ENCODE assay signal across 8 cellular contexts in genomic region chr14:39267592-39268112, GRCh38. TPM values are rescaled to one million over a fixed set of nuclear protein-coding genes. Genes with fewer than 3 reads are reported as not detected.
DNase-seq lines count a peak whose midpoint lies in the region; ATAC-seq lines count a peak whose summit lies in the region.

No MANE protein-coding gene starts in this region.

- peak overlapping the region; percentile 85 to 89 for H3K4me3 ChIP-seq in mucosa of rectum (ENCODE audit: low read length in 2 of 2)

- no peaks in the 10 kb centered on the region for H3K9me3 ChIP-seq in mucosa of rectum (ENCODE audit: control insufficient read depth in 2 of 2, low read length in 2 of 2)

- ATAC-seq in activated CD8-positive, alpha-beta memory T cell treated with anti-CD3 and anti-CD28 coated beads, Interleukin-2, amount 10 ng/mL, durations not matched to agents 7 days and 5 days = peak; percentile 2
- ATAC-seq in HG02973 (IDR thresholded peaks at IDR 0.05; ENCODE audit: unreplicated experiment) (peak; percentile 15), GM19463 (IDR thresholded peaks at IDR 0.05; ENCODE audit: unreplicated experiment) (no peak)

- CTCF ChIA-PET in activated CD8-positive, alpha-beta memory T cell treated with anti-CD3 and anti-CD28 coated beads, Interleukin-2, amount 10 ng/mL, durations not matched to agents 7 days and 5 days (lab: Charles Lee) = interaction anchor here (1.0 to 2.3 kb wide), 5 partner anchors 26 to 164 kb away, joined by 3 to 15 read pairs (median 4); partner anchors contain the start of genes FBXO33 and PNN

- H3K9me3 Mint-ChIP-seq in activated CD8-positive, alpha-beta memory T cell treated with anti-CD3 and anti-CD28 coated beads, Interleukin-2, amount 10 ng/mL, durations not matched to agents 7 days and 5 days (ENCODE audit: low read depth) = peaks cover 9% of the 10 kb centered on the region
- no peaks in the 10 kb centered on the region for H3K9me3 Mint-ChIP-seq in dendritic cell treated with granulocyte-macrophage colony-stimulating factor and Interleukin-4, amounts not matched to agents 40 ng/mL and 50 ng/mL, for 4 days

- intact Hi-C loops in dendritic cell treated with granulocyte-macrophage colony-stimulating factor and Interleukin-4, amounts not matched to agents 40 ng/mL and 50 ng/mL, for 4 days (cut with micrococcal nuclease) = loop anchor here (1.0 to 5.0 kb wide), 3 partner anchors 93 to 165 kb away; partner anchors contain the start of genes FBXO33, GEMIN2 and PNN

- peak overlapping the region; percentile 76 for H3K4me3 Mint-ChIP-seq in activated CD8-positive, alpha-beta memory T cell treated with anti-CD3 and anti-CD28 coated beads, Interleukin-2, amount 10 ng/mL, durations not matched to agents 7 days and 5 days
- peak overlapping the region; percentile 99 for H3K4me3 Mint-ChIP-seq in dendritic cell treated with granulocyte-macrophage colony-stimulating factor and Interleukin-4, amounts not matched to agents 40 ng/mL and 50 ng/mL, for 4 days

- peak overlapping the region; percentile 86 for H3K27ac Mint-ChIP-seq in activated CD8-positive, alpha-beta memory T cell treated with anti-CD3 and anti-CD28 coated beads, Interleukin-2, amount 10 ng/mL, durations not matched to agents 7 days and 5 days
- H3K27ac Mint-ChIP-seq in dendritic cell treated with granulocyte-macrophage colony-stimulating factor and Interleukin-4, amounts not matched to agents 40 ng/mL and 50 ng/mL, for 4 days = peak overlapping the region; percentile 99

- H3K36me3 Mint-ChIP-seq in activated CD8-positive, alpha-beta memory T cell treated with anti-CD3 and anti-CD28 coated beads, Interleukin-2, amount 10 ng/mL, durations not matched to agents 7 days and 5 days = peaks cover 34% of the 10 kb centered on the region
- H3K36me3 Mint-ChIP-seq in dendritic cell treated with granulocyte-macrophage colony-stimulating factor and Interleukin-4, amounts not matched to agents 40 ng/mL and 50 ng/mL, for 4 days (ENCODE audit: low read depth) = peaks cover 24% of the 10 kb centered on the region

- H3K27me3 Mint-ChIP-seq in activated CD8-positive, alpha-beta memory T cell treated with anti-CD3 and anti-CD28 coated beads, Interleukin-2, amount 10 ng/mL, durations not matched to agents 7 days and 5 days = no peaks in the 10 kb centered on the region
- no peaks in the 10 kb centered on the region for H3K27me3 Mint-ChIP-seq in dendritic cell treated with granulocyte-macrophage colony-stimulating factor and Interleukin-4, amounts not matched to agents 40 ng/mL and 50 ng/mL, for 4 days

- H3K27me3 ChIP-seq in mucosa of rectum (ENCODE audit: control insufficient read depth in 2 of 2, insufficient read depth in 2 of 2, low read length in 2 of 2) = no peaks in the 10 kb centered on the region

- peaks cover 37% of the 10 kb centered on the region for H3K4me1 Mint-ChIP-seq in activated CD8-positive, alpha-beta memory T cell treated with anti-CD3 and anti-CD28 coated beads, Interleukin-2, amount 10 ng/mL, durations not matched to agents 7 days and 5 days
- H3K4me1 Mint-ChIP-seq in dendritic cell treated with granulocyte-macrophage colony-stimulating factor and Interleukin-4, amounts not matched to agents 40 ng/mL and 50 ng/mL, for 4 days (ENCODE audit: low read depth) = peaks cover 54% of the 10 kb centered on the region

- H3K36me3 ChIP-seq in mucosa of rectum (ENCODE audit: control insufficient read depth in 2 of 2, insufficient read depth in 2 of 2, low read length in 2 of 2) = no peaks in the 10 kb centered on the region

- peaks cover 13 to 17% of the 10 kb centered on the region in 2 donors for H3K4me1 ChIP-seq in mucosa of rectum (ENCODE audit: control insufficient read depth in 2 of 2, insufficient read depth in 2 of 2, low read length in 2 of 2)

- peak overlapping the region; percentile 76 to 83 for H3K9ac ChIP-seq in mucosa of rectum (ENCODE audit: low read depth in 1 of 2, low read length in 2 of 2)

- no peak for DNase-seq in activated CD8-positive, alpha-beta memory T cell treated with anti-CD3 and anti-CD28 coated beads, Interleukin-2, amount 10 ng/mL, durations not matched to agents 7 days and 5 days
- DNase-seq in activated CD8-positive, alpha-beta memory T cell treated with anti-CD3 and anti-CD28 coated beads for 24 hours = no peak
- DNase-seq in OCI-M1 (lab: John Stamatoyannopoulos, UW) = peak; percentile 63
- DNase-seq in stimulated activated CD4-positive, alpha-beta T cell treated with anti-CD3 and anti-CD28 coated beads, Interleukin-12 subunit alpha, Interleukin-12 subunit beta, amount 100 ng/mL, for 4 hours = no peak

- H3K27ac ChIP-seq in mucosa of rectum (ENCODE audit: low read depth in 2 of 2, low read length in 2 of 2) = peak overlapping the region; percentile 99

RNA-seq across cellular contexts. Expression of gene MIA2, which starts 33.9 kb away (rescaled TPM):
- total RNA-seq in activated CD8-positive, alpha-beta memory T cell treated with anti-CD3 and anti-CD28 coated beads, Interleukin-2, amount 10 ng/mL, durations not matched to agents 7 days and 5 days = 10 to 100 TPM; 25.6 to 26.9 TPM
